ENCODE assay signal across 18 cellular contexts in genomic region chr1:7281821-7282220, GRCh38.
DNase-seq lines count a peak whose midpoint lies in the region; ATAC-seq and TF ChIP-seq lines count a peak whose summit lies in the region.
"Had no signal": no experiment of that assay in that cellular context is flagged by ENCODE, and none has a peak within 500 bp of the region (broad histone marks: within the 10 kb centered on the region; RNA-seq: fewer than 3 reads in every experiment).

No MANE protein-coding gene starts in this region.

- peaks cover 14% of the 10 kb centered on the region for H3F3A ChIP-seq in GM23248 (ENCODE audit: insufficient read depth)

- H3K9me3 ChIP-seq in GM23248 (ENCODE audit: low read depth) (no peaks in the 10 kb centered on the region), adipocyte (ENCODE audit: control insufficient read depth, low read length) (no peaks in the 10 kb centered on the region), testis (no peaks in the 10 kb centered on the region), suprapubic skin (no peaks in the 10 kb centered on the region)
- H3K9me3 ChIP-seq in CD4-positive, alpha-beta T cell (ENCODE audit: control insufficient read depth, low read length), result no peaks in the 10 kb centered on the region

- 47 to 54% methylated on average over 5 of the region's 5 CpGs for WGBS in GM23248 (ENCODE audit: low coverage in 1 of 2, low lambda C conversion rate in 2 of 2, missing lambda C conversion rate in 2 of 2), 2 experiments
- 77 to 81% methylated on average over 5 of the region's 5 CpGs for WGBS in testis, 2 donors
- WGBS in suprapubic skin, result 78% methylated on average over 5 of the region's 5 CpGs

- TF ChIP-seq EP300 in suprapubic skin (IDR thresholded peaks at IDR 0.05), result no peak

- peaks cover 36% of the 10 kb centered on the region for H3K4me1 ChIP-seq in GM23248 (ENCODE audit: insufficient read depth)
- H3K4me1 ChIP-seq in adipocyte (ENCODE audit: control insufficient read depth, insufficient read depth, low read length), result peaks cover 26% of the 10 kb centered on the region
- H3K4me1 ChIP-seq in testis, result no peaks in the 10 kb centered on the region
- no peaks in the 10 kb centered on the region for H3K4me1 ChIP-seq in suprapubic skin

- H3K79me2 ChIP-seq in GM23248 (ENCODE audit: insufficient read depth), result no peaks in the 10 kb centered on the region

- no peak overlapping the region for H3K27ac Mint-ChIP-seq in CD4-positive, alpha-beta T cell

- no peak for TF ChIP-seq POLR2A in testis (IDR thresholded peaks at IDR 0.05)
- TF ChIP-seq POLR2A in suprapubic skin (IDR thresholded peaks at IDR 0.05), result no peak

- H3K27ac ChIP-seq in GM23248 (peak overlapping the region; percentile 44), testis (no peak overlapping the region), suprapubic skin (no peak overlapping the region)
- no peak overlapping the region for H3K27ac ChIP-seq in CD4-positive, alpha-beta T cell (ENCODE audit: low read depth, low read length)
- H3K27ac ChIP-seq: VCaP had no signal

- in situ Hi-C loops in GM23248 (cut with MboI), result no loop called here

- H4K20me1 ChIP-seq in GM23248 (ENCODE audit: insufficient read depth), result no peaks in the 10 kb centered on the region

- peaks cover 1% of the 10 kb centered on the region for H3K9me3 Mint-ChIP-seq in CD4-positive, alpha-beta T cell

- H3K27me3 ChIP-seq in GM23248 (replicated peaks; ENCODE audit: insufficient read depth) (no peaks in the 10 kb centered on the region), adipocyte (replicated peaks; ENCODE audit: control insufficient read depth, insufficient read depth, low read length) (no peaks in the 10 kb centered on the region), testis (no peaks in the 10 kb centered on the region), suprapubic skin (peaks cover 14% of the 10 kb centered on the region)
- no peaks in the 10 kb centered on the region for H3K27me3 ChIP-seq in CD4-positive, alpha-beta T cell (ENCODE audit: control insufficient read depth, insufficient read depth, low read length)

- H3K9me2 ChIP-seq in GM23248 (ENCODE audit: insufficient read depth), result no peaks in the 10 kb centered on the region

- H2AFZ ChIP-seq in GM23248, result no peak overlapping the region

- CTCF ChIA-PET in CD4-positive, alpha-beta T cell (lab: Charles Lee), result no interaction called here

- POLR2A ChIA-PET in CD4-positive, alpha-beta T cell (lab: Charles Lee), result no interaction called here

- peaks cover 36% of the 10 kb centered on the region for H3K27me3 Mint-ChIP-seq in CD4-positive, alpha-beta T cell

- no peaks in the 10 kb centered on the region for H3K4me1 Mint-ChIP-seq in CD4-positive, alpha-beta T cell (ENCODE audit: low read depth)

- intact Hi-C loops in testis (cut with DNase I; ENCODE audit: low total_unique reads), result no loop called here
- intact Hi-C loops in CD4-positive, alpha-beta T cell (cut with DNase I, micrococcal nuclease), result no loop called here

- H3K36me3 Mint-ChIP-seq in CD4-positive, alpha-beta T cell (ENCODE audit: low read depth), result no peaks in the 10 kb centered on the region

- DNase-seq in GM23248, result peak; percentile 93
- peak; percentile 15 for DNase-seq in adipocyte (ENCODE audit: low read depth)
- DNase-seq in fibroblast of the aortic adventitia (ENCODE audit: low read depth), result peak; percentile 74
- peak; percentile 56 for DNase-seq in testis
- DNase-seq in CD4-positive, alpha-beta T cell, result no peak
- no peak for DNase-seq in suprapubic skin (ENCODE audit: low spot score in 2 of 2)
- no peak for DNase-seq in NCI-H1048 (lab: John Stamatoyannopoulos, UW)
- DNase-seq: activated effector memory CD4-positive, alpha-beta T cell treated with Interleukin-2 at 50 U/mL for 16 hours; dermis blood vessel endothelial cell; DND-41; MV-4-11; NCI-H774; posterior cingulate gyrus; SW 1271 had no signal

- no peak overlapping the region for H3K4me3 Mint-ChIP-seq in CD4-positive, alpha-beta T cell

- H3K9ac ChIP-seq in GM23248, result no peak overlapping the region
- peak overlapping the region; percentile 22 for H3K9ac ChIP-seq in adipocyte (ENCODE audit: low read length)

- no peak overlapping the region for H3K4me3 ChIP-seq in GM23248
- H3K4me3 ChIP-seq in adipocyte (ENCODE audit: low read length), result peak overlapping the region; percentile 23
- H3K4me3 ChIP-seq in fibroblast of the aortic adventitia (ENCODE audit: low read depth, low read length), result no peak overlapping the region
- H3K4me3 ChIP-seq in testis, result no peak overlapping the region
- no peak overlapping the region for H3K4me3 ChIP-seq in suprapubic skin

- ATAC-seq in CD4-positive, alpha-beta T cell (ENCODE audit: poor library complexity), result no peak
- ATAC-seq: esophagus mucosa, HCT116, Panc1 had no signal

- no peak overlapping the region for H3K4me2 ChIP-seq in GM23248 (ENCODE audit: unreplicated experiment)

- no peaks in the 10 kb centered on the region for H3K36me3 ChIP-seq in GM23248 (ENCODE audit: low read depth)
- H3K36me3 ChIP-seq in adipocyte (ENCODE audit: control insufficient read depth, insufficient read depth, low read length, severe bottlenecking), result no peaks in the 10 kb centered on the region
- H3K36me3 ChIP-seq in testis (ENCODE audit: low read depth, missing control alignments), result no peaks in the 10 kb centered on the region
- no peaks in the 10 kb centered on the region for H3K36me3 ChIP-seq in suprapubic skin

- TF ChIP-seq CTCF in fibroblast of the aortic adventitia (IDR thresholded peaks at IDR 0.05; ENCODE audit: insufficient read depth, low read length), result no peak
- no peak for TF ChIP-seq CTCF in testis (IDR thresholded peaks at IDR 0.05)
- no peak for TF ChIP-seq CTCF in CD4-positive, alpha-beta T cell (IDR thresholded peaks at IDR 0.05)
- TF ChIP-seq CTCF in suprapubic skin (IDR thresholded peaks at IDR 0.05), result no peak

Comparison
In these comparisons a context has a peak if more than half of its experiments do, and no peak if none do; other contexts are left out.
1. DNase-seq: peak in GM23248 (single experiment), adipocyte (single experiment), fibroblast of the aortic adventitia (single experiment) and testis (single experiment); none in CD4-positive, alpha-beta T cell (0 of 10), suprapubic skin (0 of 2) and NCI-H1048 (single experiment).